In the genomic region with DNA sequence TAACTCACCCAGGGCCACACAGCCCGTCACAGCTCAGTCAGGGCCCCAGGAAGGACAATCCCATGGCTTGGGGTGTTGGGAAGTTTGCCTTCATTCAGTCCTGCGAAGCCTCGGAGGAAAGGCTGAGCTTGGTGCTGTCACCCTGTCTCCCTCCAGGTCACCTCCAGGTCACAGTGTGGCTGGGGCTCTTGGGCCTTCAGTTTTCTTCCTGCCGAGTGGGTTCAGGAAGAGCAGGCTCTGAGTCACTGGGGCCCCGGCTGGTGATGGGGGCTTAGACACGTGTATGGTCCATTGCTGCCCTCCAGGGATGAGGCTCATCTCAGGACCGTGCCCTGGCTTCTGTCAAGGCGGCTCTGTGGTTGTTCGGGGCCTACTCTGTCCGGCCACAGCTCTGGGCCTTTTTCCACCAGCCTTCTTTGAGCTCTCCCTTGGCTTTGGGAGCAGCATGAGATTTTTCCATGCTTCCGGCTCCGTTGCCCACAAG, we compare ENCODE assay signal across 14 cellular contexts.
DNase-seq lines count a peak whose midpoint lies in the region; ATAC-seq, FAIRE-seq and TF ChIP-seq lines count a peak whose summit lies in the region.
"Had no signal": no experiment of that assay in that cellular context is flagged by ENCODE, and none has a peak within 500 bp of the region (broad histone marks: within the 10 kb centered on the region; RNA-seq: fewer than 3 reads in every experiment).

No MANE protein-coding gene starts in this region.

- DNase-seq in EL (peak; percentile 21), RPMI7951 (ENCODE audit: low read depth) (peak; percentile 95), HepG2 (ENCODE audit: low spot score) (no peak), spleen (peak; percentile 50), HFFc6 (no peak), AG20443 (ENCODE audit: low spot score) (no peak)
- no peak for DNase-seq in activated naive CD4-positive, alpha-beta T cell (lab: John Stamatoyannopoulos, UW)
- DNase-seq: Calu3; CD8-positive, alpha-beta T cell; DMS53; H9; NCI-H1105 had no signal

- TF ChIP-seq RAD21 in HepG2 (CRISPR knock-in tag; IDR thresholded peaks at IDR 0.05), result no peak

- in situ Hi-C loops in HepG2 (cut with HindIII; ENCODE audit: extremely low pct_ligation_motif_present, low pct_unique_long_range_greater_than_20kb), result no loop called here

- no peak overlapping the region for H3K4me3 Mint-ChIP-seq in HFFc6
- H3K4me3 Mint-ChIP-seq: CD8-positive, alpha-beta T cell had no signal

- peak overlapping the region in 1 of 3 experiments; percentile 73; a peak in 2 of 6 replicates for H3K4me3 ChIP-seq in HepG2 (replicated peaks in 1 of 3; ENCODE audit: insufficient read depth in 1 of 3, low read depth in 2 of 3, low read length in 3 of 3)
- no peak overlapping the region for H3K4me3 ChIP-seq in spleen

- TF ChIP-seq EP300 in HepG2 (IDR thresholded peaks at IDR 0.05; ENCODE audit: low read depth in 2 of 2, low read length in 2 of 2) (no peak), HepG2 (CRISPR knock-in tag; IDR thresholded peaks at IDR 0.05; ENCODE audit: borderline replicate concordance) (no peak)

- no TSS peak for BruUV-seq in HepG2 (replicated peaks; lab: Mats Ljungman, UMichigan)

- TF ChIP-seq CTCF in HepG2 (CRISPR knock-in tag; IDR thresholded peaks at IDR 0.05), result no peak
- no peak for TF ChIP-seq CTCF in spleen (IDR thresholded peaks at IDR 0.05 in 8 of 11, conservative IDR thresholded peaks at IDR 0.05 in 3 of 11)
- TF ChIP-seq CTCF in HFFc6 (IDR thresholded peaks at IDR 0.05), result no peak

- peaks cover 60% of the 10 kb centered on the region for H3K4me1 ChIP-seq in HepG2 (ENCODE audit: insufficient read depth, low read length)
- peaks cover 0 to 16% (median 9%) of the 10 kb centered on the region in 6 donors for H3K4me1 ChIP-seq in spleen

- CTCF ChIA-PET in HepG2 (lab: Yijun Ruan, JAX; ENCODE audit: low intra/inter-chr PET ratio, low total read pairs), result no interaction called here

- H3K9ac ChIP-seq in HepG2 (ENCODE audit: insufficient read depth, low read depth, low read length), result peak overlapping the region; percentile 88

- no peak overlapping the region for H2AFZ ChIP-seq in HepG2 (ENCODE audit: low read length)

- FAIRE-seq in HepG2 (lab: Jason Lieb, UNC), result no peak
- FAIRE-seq: HTR-8/SVneo had no signal

- H3K27me3 Mint-ChIP-seq in HFFc6 (ENCODE audit: insufficient read depth), result peaks cover 2% of the 10 kb centered on the region; the same call in 1 of the 2 replicates

- H3K27ac ChIP-seq in HepG2 (ENCODE audit: extremely low read length, insufficient read depth, low read length), result peak overlapping the region; percentile 95
- H3K27ac ChIP-seq in spleen, result no peak overlapping the region
- H3K27ac ChIP-seq: HL-60 had no signal

- H3K79me2 ChIP-seq in HepG2 (ENCODE audit: insufficient read depth, low read length), result no peaks in the 10 kb centered on the region

- H3K9me3 Mint-ChIP-seq in HFFc6, result no peaks in the 10 kb centered on the region
- H3K9me3 Mint-ChIP-seq: CD8-positive, alpha-beta T cell had no signal

- H3K36me3 ChIP-seq in HepG2 (replicated peaks in 1 of 2; ENCODE audit: control insufficient read depth in 1 of 2, insufficient read depth in 2 of 2, low read length in 2 of 2), result no peaks in the 10 kb centered on the region
- H3K36me3 ChIP-seq in spleen, result no peaks in the 10 kb centered on the region

- H3K27ac Mint-ChIP-seq in HFFc6, result no peak overlapping the region
- H3K27ac Mint-ChIP-seq: CD8-positive, alpha-beta T cell; H9 had no signal

- no peak for ATAC-seq in HepG2
- ATAC-seq: CD8-positive, alpha-beta T cell had no signal

- no peaks in the 10 kb centered on the region for H4K20me1 ChIP-seq in HepG2 (ENCODE audit: insufficient read depth, low read length)

- TF ChIP-seq POLR2A in HepG2 (IDR thresholded peaks at IDR 0.05; ENCODE audit: insufficient read depth in 1 of 2, low read depth in 2 of 2, low read length in 2 of 2) (no peak), spleen (IDR thresholded peaks at IDR 0.05) (no peak)

- intact Hi-C loops in HepG2 (cut with micrococcal nuclease; ENCODE audit: unreplicated experiment) (no loop called here), spleen (cut with DNase I; ENCODE audit: low total_unique reads) (no loop called here)

- H3K4me2 ChIP-seq in HepG2 (ENCODE audit: low read depth, low read length), result peak overlapping the region; percentile 98

- 56% methylated on average over 9 of the region's 12 CpGs for WGBS in HepG2 (ENCODE audit: low lambda C conversion rate)
- WGBS in spleen, 5 donors, result 64 to 84% (median 74%) methylated on average over 7 to 12 of the region's 12 CpGs

- H3K4me1 Mint-ChIP-seq in HFFc6 (ENCODE audit: low read depth), result peaks cover 24% of the 10 kb centered on the region

- H3K36me3 Mint-ChIP-seq in HFFc6 (ENCODE audit: low read depth), result no peaks in the 10 kb centered on the region; the same call in 1 of the 2 replicates
- H3K36me3 Mint-ChIP-seq: CD8-positive, alpha-beta T cell had no signal

- H3K9me3 ChIP-seq in HepG2 (ENCODE audit: low read length), result no peaks in the 10 kb centered on the region
- peaks cover 0 to 6% (median 2%) of the 10 kb centered on the region in 8 donors for H3K9me3 ChIP-seq in spleen

- POLR2A ChIA-PET in HepG2 (lab: Yijun Ruan, JAX), result interaction anchor here (1.1 to 6.0 kb wide), 9 partner anchors 10 to 88 kb away, joined by 3 to 159 read pairs (median 49); no protein-coding TSS in a partner anchor

- H3K27me3 ChIP-seq in HepG2 (ENCODE audit: control insufficient read depth in 1 of 2, insufficient read depth in 2 of 2, low read length in 2 of 2), result no peaks in the 10 kb centered on the region
- H3K27me3 ChIP-seq in spleen (replicated peaks in 1 of 7), result peaks cover 0 to 53% (median 0%) of the 10 kb centered on the region in 7 donors

TF ChIP-seq in HepG2, 621 proteins besides CTCF, POLR2A, EP300 and RAD21 (continues in another document):
- TF ChIP-seq SAP130 (CRISPR knock-in tag; IDR thresholded peaks at IDR 0.05; ENCODE audit: low read depth) (no peak), GPN1 (CRISPR knock-in tag; IDR thresholded peaks at IDR 0.05; ENCODE audit: borderline replicate concordance) (no peak), NR2F6 (IDR thresholded peaks at IDR 0.05) (no peak), NR2F6 (CRISPR knock-in tag; IDR thresholded peaks at IDR 0.05) (peak; percentile 44), ZNF737 (CRISPR knock-in tag; IDR thresholded peaks at IDR 0.05; ENCODE audit: borderline replicate concordance) (no peak), ZNF878 (CRISPR knock-in tag; IDR thresholded peaks at IDR 0.05) (no peak), RFX3 (CRISPR knock-in tag; IDR thresholded peaks at IDR 0.05) (no peak), ZBTB42 (CRISPR knock-in tag; IDR thresholded peaks at IDR 0.05) (no peak), EEA1 (CRISPR knock-in tag; IDR thresholded peaks at IDR 0.05; ENCODE audit: borderline replicate concordance) (0 out of 2 replicates have a peak, but pooled peaks have one; percentile 34), KLF15 (CRISPR knock-in tag; IDR thresholded peaks at IDR 0.05; ENCODE audit: borderline replicate concordance) (no peak), NFE2L1 (CRISPR knock-in tag; IDR thresholded peaks at IDR 0.05; ENCODE audit: borderline replicate concordance) (no peak), POLR2AphosphoS2 (IDR thresholded peaks at IDR 0.05; ENCODE audit: low read depth, low read length) (no peak), SCMH1 (CRISPR knock-in tag; IDR thresholded peaks at IDR 0.05; ENCODE audit: borderline replicate concordance) (no peak), ZNF776 (CRISPR knock-in tag; IDR thresholded peaks at IDR 0.05) (no peak), NFIC (IDR thresholded peaks at IDR 0.05; ENCODE audit: low read length) (no peak), ZNF607 (CRISPR knock-in tag; IDR thresholded peaks at IDR 0.05; ENCODE audit: borderline replicate concordance) (peak; percentile 46; the same call in 1 of the 2 replicates), ZBTB21 (CRISPR knock-in tag; IDR thresholded peaks at IDR 0.05) (no peak), NR2C2 (CRISPR knock-in tag; IDR thresholded peaks at IDR 0.05; ENCODE audit: borderline replicate concordance) (no peak), ZBTB38 (CRISPR knock-in tag; IDR thresholded peaks at IDR 0.05) (peak; percentile 55; the same call in 1 of the 2 replicates), ZNF576 (CRISPR knock-in tag; IDR thresholded peaks at IDR 0.05) (no peak), BORCS8-MEF2B (CRISPR knock-in tag; IDR thresholded peaks at IDR 0.05) (no peak), ZNF225 (CRISPR knock-in tag; IDR thresholded peaks at IDR 0.05) (no peak), RORA (CRISPR knock-in tag; IDR thresholded peaks at IDR 0.05) (no peak), ZNF367 (CRISPR knock-in tag; IDR thresholded peaks at IDR 0.05; ENCODE audit: borderline replicate concordance) (no peak), ATF5 (CRISPR knock-in tag; IDR thresholded peaks at IDR 0.05; ENCODE audit: low read depth) (no peak), TRIM24 (CRISPR knock-in tag; IDR thresholded peaks at IDR 0.05) (no peak)
- TF ChIP-seq, protein P1, sequence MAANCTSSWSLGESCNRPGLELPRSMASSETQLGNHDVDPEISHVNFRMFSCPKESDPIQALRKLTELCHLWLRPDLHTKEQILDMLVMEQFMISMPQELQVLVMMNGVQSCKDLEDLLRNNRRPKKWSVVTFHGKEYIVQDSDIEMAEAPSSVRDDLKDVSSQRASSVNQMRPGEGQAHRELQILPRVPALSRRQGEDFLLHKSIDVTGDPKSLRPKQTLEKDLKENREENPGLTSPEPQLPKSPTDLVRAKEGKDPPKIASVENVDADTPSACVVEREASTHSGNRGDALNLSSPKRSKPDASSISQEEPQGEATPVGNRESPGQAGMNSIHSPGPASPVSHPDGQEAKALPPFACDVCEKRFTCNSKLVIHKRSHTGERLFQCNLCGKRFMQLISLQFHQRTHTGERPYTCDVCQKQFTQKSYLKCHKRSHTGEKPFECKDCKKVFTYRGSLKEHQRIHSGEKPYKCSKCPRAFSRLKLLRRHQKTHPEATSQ (CRISPR knock-in tag; IDR thresholded peaks at IDR 0.05; ENCODE audit: borderline replicate concordance), result no peak

Comparison
In these comparisons a context has a peak if more than half of its experiments do, and no peak if none do; other contexts are left out.
1. DNase-seq: peak in EL (single experiment), RPMI7951 (single experiment) and spleen (single experiment); none in HepG2 (single experiment), activated naive CD4-positive, alpha-beta T cell (0 of 4), HFFc6 (single experiment) and AG20443 (single experiment).